In genomic region chr17:35141681-35142466, GRCh38 we compare ENCODE assay signal across 1 cellular context.
TF ChIP-seq lines count a peak whose summit lies in the region.

TSS of gene NLE1 (minus strand) at chr17:35142303. CDS start at chr17:35142275, 28 bp downstream.

TF ChIP-seq in HepG2, 621 proteins besides CTCF, POLR2A, EP300 and RAD21 (continued from another document and continues in another):
- peak; percentile 100 for TF ChIP-seq ZNF574 (CRISPR knock-in tag; IDR thresholded peaks at IDR 0.05)
- no peak for TF ChIP-seq PAF1 (CRISPR knock-in tag; IDR thresholded peaks at IDR 0.05)
- TF ChIP-seq SRF (IDR thresholded peaks at IDR 0.05; ENCODE audit: low read depth, low read length), result peak; percentile 10; the same call in 1 of the 2 replicates
- TF ChIP-seq CBX2 (IDR thresholded peaks at IDR 0.05; ENCODE audit: low read depth, low read length), result no peak
- TF ChIP-seq CBX2 (CRISPR knock-in tag; IDR thresholded peaks at IDR 0.05; ENCODE audit: low read depth), result peak; percentile 20; the same call in 1 of the 2 replicates
- TF ChIP-seq ELF1 (CRISPR knock-in tag; IDR thresholded peaks at IDR 0.05), result peak; percentile 70; the same call in 1 of the 2 replicates
- peak; percentile 90 for TF ChIP-seq GATAD1 (CRISPR knock-in tag; IDR thresholded peaks at IDR 0.05)
- TF ChIP-seq HOXA5 (CRISPR knock-in tag; IDR thresholded peaks at IDR 0.05), result no peak
- peak; percentile 93 for TF ChIP-seq PHF8 (CRISPR knock-in tag; IDR thresholded peaks at IDR 0.05)
- TF ChIP-seq ZC3H13 (CRISPR knock-in tag; IDR thresholded peaks at IDR 0.05), result peak; percentile 91; the same call in 1 of the 2 replicates
- peak; percentile 43; the same call in 1 of the 2 replicates for TF ChIP-seq ELF3 (CRISPR knock-in tag; IDR thresholded peaks at IDR 0.05)
- TF ChIP-seq NFKB2 (CRISPR knock-in tag; IDR thresholded peaks at IDR 0.05; ENCODE audit: borderline replicate concordance), result peak; percentile 68; the same call in 1 of the 2 replicates
- 0 out of 2 replicates have a peak, but pooled peaks have one; percentile 51 for TF ChIP-seq GTF3A (CRISPR knock-in tag; conservative IDR thresholded peaks at IDR 0.05)
- TF ChIP-seq ZNF124 (CRISPR knock-in tag; IDR thresholded peaks at IDR 0.05), result 0 out of 2 replicates have a peak, but pooled peaks have one; percentile 24
- peak; percentile 100 for TF ChIP-seq DMAP1 (CRISPR knock-in tag; IDR thresholded peaks at IDR 0.05)
- TF ChIP-seq ZNF569 (CRISPR knock-in tag; IDR thresholded peaks at IDR 0.05; ENCODE audit: borderline replicate concordance), result no peak
- TF ChIP-seq ZNF17 (CRISPR knock-in tag; IDR thresholded peaks at IDR 0.05), result no peak
- peak; percentile 72 for TF ChIP-seq ZBTB25 (CRISPR knock-in tag; IDR thresholded peaks at IDR 0.05)
- TF ChIP-seq ZNF142 (CRISPR knock-in tag; IDR thresholded peaks at IDR 0.05), result no peak
- TF ChIP-seq DZIP1 (CRISPR knock-in tag; IDR thresholded peaks at IDR 0.05), result peak; percentile 20; the same call in 1 of the 2 replicates
- TF ChIP-seq ZNF772 (CRISPR knock-in tag; IDR thresholded peaks at IDR 0.05), result peak; percentile 70; the same call in 1 of the 2 replicates
- no peak for TF ChIP-seq PREB (CRISPR knock-in tag; IDR thresholded peaks at IDR 0.05)
- peak; percentile 62 for TF ChIP-seq TBL1XR1 (IDR thresholded peaks at IDR 0.05; ENCODE audit: borderline replicate concordance, low read length, partially characterized antibody)
- TF ChIP-seq ZNF510 (CRISPR knock-in tag; IDR thresholded peaks at IDR 0.05; ENCODE audit: low read depth), result peak; percentile 90
- TF ChIP-seq REPIN1 (CRISPR knock-in tag; IDR thresholded peaks at IDR 0.05; ENCODE audit: borderline replicate concordance, low read depth), result peak; percentile 94
- TF ChIP-seq THAP7 (CRISPR knock-in tag; IDR thresholded peaks at IDR 0.05), result no peak; the same call in 1 of the 2 replicates
- TF ChIP-seq NFYB (CRISPR knock-in tag; IDR thresholded peaks at IDR 0.05), result no peak
- TF ChIP-seq CREB1 (IDR thresholded peaks at IDR 0.05), result no peak
- TF ChIP-seq CREB1 (CRISPR knock-in tag; IDR thresholded peaks at IDR 0.05), result no peak
- peak; percentile 72; the same call in 1 of the 2 replicates for TF ChIP-seq ZBTB20 (CRISPR knock-in tag; IDR thresholded peaks at IDR 0.05; ENCODE audit: borderline replicate concordance, low read depth)
- TF ChIP-seq ZNF678 (CRISPR knock-in tag; IDR thresholded peaks at IDR 0.05), result 0 out of 2 replicates have a peak, but pooled peaks have one; percentile 49
- no peak for TF ChIP-seq ZNF547 (CRISPR knock-in tag; IDR thresholded peaks at IDR 0.05)
- peak; percentile 57; the same call in 1 of the 2 replicates for TF ChIP-seq DRAP1 (CRISPR knock-in tag; IDR thresholded peaks at IDR 0.05)
- TF ChIP-seq HNRNPH1 (optimal IDR thresholded peaks at IDR 0.05; ENCODE audit: low read depth, low read length), result no peak
- 0 out of 2 replicates have a peak, but pooled peaks have one; percentile 43 for TF ChIP-seq ZNF335 (CRISPR knock-in tag; IDR thresholded peaks at IDR 0.05)
- peak; percentile 88 for TF ChIP-seq ZNF777 (CRISPR knock-in tag; IDR thresholded peaks at IDR 0.05)
- TF ChIP-seq ZFYVE20 (CRISPR knock-in tag; IDR thresholded peaks at IDR 0.05; ENCODE audit: borderline replicate concordance, low read depth), result peak; percentile 64; the same call in 1 of the 2 replicates
- peak; percentile 59; the same call in 1 of the 2 replicates for TF ChIP-seq PHF21A (CRISPR knock-in tag; IDR thresholded peaks at IDR 0.05)
- TF ChIP-seq ZNF746 (CRISPR knock-in tag; IDR thresholded peaks at IDR 0.05), result peak; percentile 64; the same call in 1 of the 2 replicates
- no peak for TF ChIP-seq LBX2 (CRISPR knock-in tag; IDR thresholded peaks at IDR 0.05; ENCODE audit: borderline replicate concordance)
- TF ChIP-seq NFE2L1 (CRISPR knock-in tag; IDR thresholded peaks at IDR 0.05; ENCODE audit: borderline replicate concordance), result 0 out of 2 replicates have a peak, but pooled peaks have one; percentile 53
- TF ChIP-seq SATB2 (CRISPR knock-in tag; IDR thresholded peaks at IDR 0.05), result no peak
- no peak for TF ChIP-seq ETS1 (CRISPR knock-in tag; IDR thresholded peaks at IDR 0.05)
- peak; percentile 35; the same call in 1 of the 2 replicates for TF ChIP-seq ZBTB8A (CRISPR knock-in tag; IDR thresholded peaks at IDR 0.05; ENCODE audit: borderline replicate concordance, low read depth)
- TF ChIP-seq KAT2B (IDR thresholded peaks at IDR 0.05; ENCODE audit: borderline replicate concordance, low read depth, low read length), result no peak
- peak; percentile 77 for TF ChIP-seq MNT (IDR thresholded peaks at IDR 0.05)
- TF ChIP-seq TMF1 (CRISPR knock-in tag; IDR thresholded peaks at IDR 0.05; ENCODE audit: low read depth), result no peak
- peak; percentile 51; the same call in 1 of the 2 replicates for TF ChIP-seq ZNF570 (CRISPR knock-in tag; IDR thresholded peaks at IDR 0.05; ENCODE audit: borderline replicate concordance)
